ENCODE assay signal across 25 cellular contexts in genomic region chr16:47861999-47862398, GRCh38.
"Had no signal": no experiment of that assay in that cellular context is flagged by ENCODE, and none has a peak within 500 bp of the region (broad histone marks: within the 10 kb centered on the region; RNA-seq: fewer than 3 reads in every experiment).

No MANE protein-coding gene starts in this region.

- H3K4me1 ChIP-seq: Peyer's patch, SJSA1 had no signal

- H3K27me3 ChIP-seq: ascending aorta, cardiac muscle cell, MG63, Peyer's patch, SJSA1 had no signal

- H3K4me2 ChIP-seq: SK-N-SH had no signal

- ATAC-seq: activated CD8-positive, alpha-beta T cell treated with anti-CD3 and anti-CD28 coated beads for 36 hours; PC-3 had no signal

- H3K9ac ChIP-seq: SK-N-SH had no signal

- H3K9me3 ChIP-seq: ascending aorta, MG63, Peyer's patch, SJSA1, SK-N-SH had no signal

- DNase-seq: activated CD4-positive, alpha-beta T cell treated with anti-CD3 and anti-CD28 coated beads, Interleukin-2, amount 10 ng/mL, durations not matched to agents 24 days and 14 days; activated CD4-positive, alpha-beta T cell treated with anti-CD3 and anti-CD28 coated beads, Interleukin-2, amount 50 U/mL, for 4 hours; activated CD8-positive, alpha-beta T cell treated with anti-CD3 and anti-CD28 coated beads for 36 hours; activated gamma-delta T cell; activated naive CD4-positive, alpha-beta T cell treated with Interleukin-2 at 50 U/mL for 16 hours; activated naive CD8-positive, alpha-beta T cell treated with anti-CD3 and anti-CD28 coated beads, Interleukin-2, amount 10 ng/mL, durations not matched to agents 7 days and 5 days; activated T-cell treated with anti-CD3 and anti-CD28 coated beads, Interleukin-2, amount 50 U/mL, for 24 hours; amygdala; MG63; NCI-H1048; NCI-H1105 treated with DMSO at 0.1 percent for 48 hours; NCI-H1436 treated with DMSO at 0.1 percent for 48 hours; NCI-H1694 treated with DMSO at 0.1 percent for 48 hours; NCI-H2029; NCI-H345; NCI-H524 treated with DMSO at 0.1 percent for 48 hours; PC-3; Peyer's patch; RPMI8226; SHP77 treated with DMSO at 0.1 percent for 48 hours; SK-N-SH had no signal

- H3K27ac ChIP-seq: ascending aorta, cardiac muscle cell, Peyer's patch, SJSA1 had no signal

- FAIRE-seq: TTC549 had no signal

- H3K4me3 ChIP-seq: ascending aorta, cardiac muscle cell, MG63, Peyer's patch, SJSA1 had no signal

- H3K36me3 ChIP-seq: ascending aorta, cardiac muscle cell, MG63, Peyer's patch, SJSA1 had no signal
